In genomic region chr2:177869912-177870311, GRCh38 we compare ENCODE assay signal across 4 cellular contexts.
"Had no signal": no experiment of that assay in that cellular context is flagged by ENCODE, and none has a peak within 500 bp of the region (broad histone marks: within the 10 kb centered on the region; RNA-seq: fewer than 3 reads in every experiment).

No MANE protein-coding gene starts in this region.

- H3K4me3 ChIP-seq: GM23338 had no signal

- DNase-seq: H9, HCEC 1CT, IMR-90 had no signal

- ATAC-seq: GM23338 had no signal
